ENCODE assay signal across 29 cellular contexts in genomic region chr13:109427148-109427547, GRCh38.
A peak's percentile ranks its signal among the peaks of the same experiment; 100 is the strongest.
DNase-seq lines count a peak whose midpoint lies in the region; ATAC-seq and TF ChIP-seq lines count a peak whose summit lies in the region.
"Had no signal": no experiment of that assay in that cellular context is flagged by ENCODE, and none has a peak within 500 bp of the region (broad histone marks: within the 10 kb centered on the region; RNA-seq: fewer than 3 reads in every experiment).

No MANE protein-coding gene starts in this region.

- DNase-seq in BJ (ENCODE audit: low read depth) (peak; percentile 8), LHCN-M2 (ENCODE audit: low read depth) (peak; percentile 15), brain microvascular endothelial cell (peak; percentile 12), myocyte (ENCODE audit: low read depth) (peak; percentile 42), inferior parietal cortex (ENCODE audit: extremely low spot score) (no peak), activated gamma-delta T cell (lab: John Stamatoyannopoulos, UW) (no peak), GM20000 (ENCODE audit: low spot score) (no peak)
- DNase-seq in effector memory CD8-positive, alpha-beta T cell, result no peak
- DNase-seq: activated CD4-positive, alpha-beta memory T cell treated with anti-CD3 and anti-CD28 coated beads, Interleukin-2, amount 10 ng/mL, durations not matched to agents 7 days and 5 days; activated CD4-positive, alpha-beta T cell treated with anti-CD3 and anti-CD28 coated beads for 1 hour; activated CD8-positive, alpha-beta memory T cell treated with anti-CD3 and anti-CD28 coated beads, Interleukin-2, amount 50 U/mL, for 4 hours; activated naive CD4-positive, alpha-beta T cell treated with Interleukin-2 at 50 U/mL for 16 hours; CD4-positive, CD25-positive, alpha-beta regulatory T cell; colonic mucosa; effector CD4-positive, alpha-beta T cell; foreskin keratinocyte; heart right ventricle; lower lobe of right lung; NCI-H1092; NCI-H1694; NCI-H446; NCI-H774; ovary; Right ventricle myocardium superior; stimulated activated naive B cell treated with anti-CD40 and anti-IgM and Interleukin-4, amounts not matched to agents 10 μg/mL and 1 μg/mL and 100 μg/mL, for 72 hours; substantia nigra had no signal

- no peak overlapping the region for H3K27ac ChIP-seq in brain microvascular endothelial cell
- H3K27ac ChIP-seq: colonic mucosa, foreskin keratinocyte, heart right ventricle, lower lobe of right lung, ovary, skin epidermis had no signal

- H3K27me3 ChIP-seq in BJ (ENCODE audit: control insufficient read depth, insufficient read depth, low read length) (no peaks in the 10 kb centered on the region), brain microvascular endothelial cell (replicated peaks) (no peaks in the 10 kb centered on the region)
- H3K27me3 ChIP-seq: colonic mucosa, foreskin keratinocyte, ovary had no signal

- no peak overlapping the region for H3K4me3 ChIP-seq in BJ (ENCODE audit: low read depth, low read length)
- no peak overlapping the region for H3K4me3 ChIP-seq in brain microvascular endothelial cell (ENCODE audit: low read depth, low read length)
- H3K4me3 ChIP-seq: colonic mucosa, heart right ventricle, lower lobe of right lung, ovary, skin epidermis had no signal

- no peaks in the 10 kb centered on the region for H3K27me3 Mint-ChIP-seq in effector memory CD8-positive, alpha-beta T cell

- no peak overlapping the region for H3K27ac Mint-ChIP-seq in effector memory CD8-positive, alpha-beta T cell
- H3K27ac Mint-ChIP-seq: activated CD4-positive, alpha-beta memory T cell treated with anti-CD3 and anti-CD28 coated beads, Interleukin-2, amount 10 ng/mL, durations not matched to agents 7 days and 5 days; CD4-positive, CD25-positive, alpha-beta regulatory T cell; nephron; stimulated activated naive B cell treated with anti-CD40 and anti-IgM and Interleukin-4, amounts not matched to agents 10 μg/mL and 1 μg/mL and 100 μg/mL, for 72 hours had no signal

- H3K9me3 Mint-ChIP-seq in effector memory CD8-positive, alpha-beta T cell, result peaks cover 9 to 10% of the 10 kb centered on the region in 2 donors

- no peaks in the 10 kb centered on the region for H3K4me1 Mint-ChIP-seq in effector memory CD8-positive, alpha-beta T cell (ENCODE audit: low read depth in 2 of 2)
- H3K4me1 Mint-ChIP-seq: CD4-positive, CD25-positive, alpha-beta regulatory T cell; nephron had no signal

- no peak for ATAC-seq in effector memory CD8-positive, alpha-beta T cell (replicated peaks)
- ATAC-seq: foreskin keratinocyte; heart right ventricle; lower lobe of right lung; Panc1; stimulated activated naive B cell treated with anti-CD40 and anti-IgM and Interleukin-4, amounts not matched to agents 10 μg/mL and 1 μg/mL and 100 μg/mL, for 72 hours had no signal

- H3K4me3 Mint-ChIP-seq in effector memory CD8-positive, alpha-beta T cell, result no peak overlapping the region
- H3K4me3 Mint-ChIP-seq: activated CD4-positive, alpha-beta memory T cell treated with anti-CD3 and anti-CD28 coated beads, Interleukin-2, amount 10 ng/mL, durations not matched to agents 7 days and 5 days; CD4-positive, CD25-positive, alpha-beta regulatory T cell; nephron; stimulated activated naive B cell treated with anti-CD40 and anti-IgM and Interleukin-4, amounts not matched to agents 10 μg/mL and 1 μg/mL and 100 μg/mL, for 72 hours had no signal

- POLR2A ChIA-PET in BJ (lab: Charles Lee), result no interaction called here

- in situ Hi-C loops in brain microvascular endothelial cell (cut with HindIII; ENCODE audit: low pct_ligation_motif_present, low sequenced_read_pairs), result no loop called here

- H3K36me3 ChIP-seq in BJ (ENCODE audit: control insufficient read depth, insufficient read depth, low read length) (no peaks in the 10 kb centered on the region), brain microvascular endothelial cell (replicated peaks) (no peaks in the 10 kb centered on the region)
- H3K36me3 ChIP-seq: colonic mucosa, heart right ventricle, lower lobe of right lung, ovary had no signal

- TF ChIP-seq CTCF in BJ (IDR thresholded peaks at IDR 0.05; ENCODE audit: insufficient read depth, low read depth, low read length) (no peak), brain microvascular endothelial cell (IDR thresholded peaks at IDR 0.05; ENCODE audit: low read depth, low read length, missing control alignments) (no peak), GM20000 (IDR thresholded peaks at IDR 0.05; ENCODE audit: extremely low read depth, missing control alignments) (no peak)

- H3K36me3 Mint-ChIP-seq in effector memory CD8-positive, alpha-beta T cell (ENCODE audit: insufficient read depth), result no peaks in the 10 kb centered on the region
- H3K36me3 Mint-ChIP-seq: CD4-positive, CD25-positive, alpha-beta regulatory T cell; stimulated activated naive B cell treated with anti-CD40 and anti-IgM and Interleukin-4, amounts not matched to agents 10 μg/mL and 1 μg/mL and 100 μg/mL, for 72 hours had no signal

- CTCF ChIA-PET in BJ (lab: Yijun Ruan, JAX), result no interaction called here

Comparison
In these comparisons a context has a peak if more than half of its experiments do, and no peak if none do; other contexts are left out.
1. DNase-seq: peak in BJ (single experiment), LHCN-M2 (single experiment), brain microvascular endothelial cell (single experiment) and myocyte (single experiment); none in inferior parietal cortex (single experiment), effector memory CD8-positive, alpha-beta T cell (0 of 3), activated gamma-delta T cell (single experiment) and GM20000 (single experiment).